In genomic region chr6:36886948-36887347, GRCh38 we compare ENCODE assay signal across 11 cellular contexts. TPM values are rescaled to one million over a fixed set of nuclear protein-coding genes. Genes with fewer than 3 reads are reported as not detected.
DNase-seq lines count a peak whose midpoint lies in the region; ATAC-seq, FAIRE-seq and TF ChIP-seq lines count a peak whose summit lies in the region.
"Had no signal": no experiment of that assay in that cellular context is flagged by ENCODE, and none has a peak within 500 bp of the region (broad histone marks: within the 10 kb centered on the region; RNA-seq: fewer than 3 reads in every experiment).

No MANE protein-coding gene starts in this region.

- no peak overlapping the region for H2AFZ ChIP-seq in neuron (ENCODE audit: low read depth, low read length)

- H3K4me3 Mint-ChIP-seq in CD4-positive, CD25-positive, alpha-beta regulatory T cell, result peak overlapping the region; percentile 80 to 92 (median 87)

- no peak for FAIRE-seq in GM12892 (lab: Jason Lieb, UNC)
- FAIRE-seq: RCC 7860 had no signal

- peaks cover 18% of the 10 kb centered on the region for H3K4me1 ChIP-seq in CD4-positive, CD25-positive, alpha-beta regulatory T cell (ENCODE audit: control insufficient read depth, insufficient read depth, low read length, poor library complexity, severe bottlenecking)
- peaks cover 6% of the 10 kb centered on the region for H3K4me1 ChIP-seq in neuron (ENCODE audit: insufficient read depth, low read length)

- no peaks in the 10 kb centered on the region for H3K36me3 Mint-ChIP-seq in CD4-positive, CD25-positive, alpha-beta regulatory T cell

- H3K9me3 Mint-ChIP-seq in CD4-positive, CD25-positive, alpha-beta regulatory T cell, result no peaks in the 10 kb centered on the region

- H3K27ac Mint-ChIP-seq in CD4-positive, CD25-positive, alpha-beta regulatory T cell, result peak overlapping the region in 2 of 3 donors; percentile 51 to 96

- in situ Hi-C loops in KBM-7 (cut with MboI; ENCODE audit: low pct_unique_long_range_greater_than_20kb, low sequenced_read_pairs), result no loop called here

- H3K27ac ChIP-seq in CD4-positive, CD25-positive, alpha-beta regulatory T cell (ENCODE audit: insufficient read depth, low read length, poor library complexity, severe bottlenecking), result no peak overlapping the region
- H3K27ac ChIP-seq in coronary artery, result no peak overlapping the region

- peak overlapping the region; percentile 95 for H3K4me3 ChIP-seq in CD4-positive, CD25-positive, alpha-beta regulatory T cell (ENCODE audit: low read depth, low read length)
- H3K4me3 ChIP-seq in LNCaP clone FGC (ENCODE audit: low read depth, low read length) (peak overlapping the region; percentile 95), coronary artery (peak overlapping the region; percentile 79), neuron (ENCODE audit: low read length) (peak overlapping the region; percentile 67)

- no peak for DNase-seq in CD4-positive, CD25-positive, alpha-beta regulatory T cell
- no peak for DNase-seq in LNCaP clone FGC (ENCODE audit: low read depth)
- no peak for DNase-seq in coronary artery (ENCODE audit: low spot score)
- no peak for DNase-seq in NCI-H2171 treated with DMSO at 0.1 percent for 48 hours (lab: John Stamatoyannopoulos, UW)
- DNase-seq in GM12892 (ENCODE audit: insufficient read length), result no peak
- no peak for DNase-seq in KBM-7
- DNase-seq: adrenal gland, upper lobe of left lung had no signal

- peaks cover 18 to 41% (median 33%) of the 10 kb centered on the region in 4 donors for H3K4me1 Mint-ChIP-seq in CD4-positive, CD25-positive, alpha-beta regulatory T cell

- TF ChIP-seq CTCF in LNCaP clone FGC (IDR thresholded peaks at IDR 0.05; ENCODE audit: control insufficient read depth, extremely low read depth, insufficient read depth) (no peak), coronary artery (IDR thresholded peaks at IDR 0.05) (no peak)

- no peaks in the 10 kb centered on the region for H3K27me3 Mint-ChIP-seq in CD4-positive, CD25-positive, alpha-beta regulatory T cell

- no peaks in the 10 kb centered on the region for H3K27me3 ChIP-seq in CD4-positive, CD25-positive, alpha-beta regulatory T cell (ENCODE audit: control insufficient read depth, insufficient read depth, low read length)
- H3K27me3 ChIP-seq in neuron (ENCODE audit: insufficient read depth, low read length), result no peaks in the 10 kb centered on the region
- H3K27me3 ChIP-seq: adrenal gland, upper lobe of left lung had no signal

- peaks cover 1% of the 10 kb centered on the region for H3K36me3 ChIP-seq in CD4-positive, CD25-positive, alpha-beta regulatory T cell (ENCODE audit: control insufficient read depth, insufficient read depth, low read length)
- H3K36me3 ChIP-seq in neuron (ENCODE audit: insufficient read depth, low read length), result no peaks in the 10 kb centered on the region
- H3K36me3 ChIP-seq: adrenal gland had no signal

- H3K9me3 ChIP-seq in CD4-positive, CD25-positive, alpha-beta regulatory T cell (ENCODE audit: control insufficient read depth in 2 of 2, low read length in 2 of 2), result no peaks in the 10 kb centered on the region
- H3K9me3 ChIP-seq in neuron (ENCODE audit: low read length), result no peaks in the 10 kb centered on the region
- H3K9me3 ChIP-seq: adrenal gland, upper lobe of left lung had no signal

- no peak for TF ChIP-seq POLR2A in GM12892 (IDR thresholded peaks at IDR 0.05; ENCODE audit: low read depth, low read length)

- ATAC-seq in CD4-positive, CD25-positive, alpha-beta regulatory T cell (ENCODE audit: low read depth in 2 of 2), result no peak
- ATAC-seq in HG03045 (IDR thresholded peaks at IDR 0.05; ENCODE audit: unreplicated experiment), result no peak

RNA-seq across cellular contexts. Expression of gene C6orf89, which starts 1.2 kb away (rescaled TPM):
- 33.8 TPM for total RNA-seq in CD4-positive, CD25-positive, alpha-beta regulatory T cell
- 10 to 100 TPM; 39.8 to 49.1 (median 45.4) TPM for polyA plus RNA-seq in CD4-positive, CD25-positive, alpha-beta regulatory T cell
- 15.6 TPM for polyA plus RNA-seq in GM12892 (2012; ENCODE audit: missing spikeins)

RNA-seq across cellular contexts. Expression of gene PPIL1, which starts 12.3 kb away (rescaled TPM):
- total RNA-seq in CD4-positive, CD25-positive, alpha-beta regulatory T cell, result 6.1 TPM
- polyA plus RNA-seq in CD4-positive, CD25-positive, alpha-beta regulatory T cell, result 10 to 100 TPM; 17.8 to 31.0 (median 24.0) TPM
- 43.6 TPM for polyA plus RNA-seq in GM12892 (2012; ENCODE audit: missing spikeins)

RNA-seq across cellular contexts. Expression of gene CPNE5, which starts 47.7 kb away (rescaled TPM):
- total RNA-seq in CD4-positive, CD25-positive, alpha-beta regulatory T cell, result 4.3 TPM
- polyA plus RNA-seq in CD4-positive, CD25-positive, alpha-beta regulatory T cell, result 1 to 10 TPM in 1 of 4 donors, under 1 TPM in 3; 0.16 to 2.5 (median 0.78) TPM
- polyA plus RNA-seq in GM12892 (2012; ENCODE audit: missing spikeins), result 10.2 TPM
